ENCODE assay signal across 8 cellular contexts in the genomic region with DNA sequence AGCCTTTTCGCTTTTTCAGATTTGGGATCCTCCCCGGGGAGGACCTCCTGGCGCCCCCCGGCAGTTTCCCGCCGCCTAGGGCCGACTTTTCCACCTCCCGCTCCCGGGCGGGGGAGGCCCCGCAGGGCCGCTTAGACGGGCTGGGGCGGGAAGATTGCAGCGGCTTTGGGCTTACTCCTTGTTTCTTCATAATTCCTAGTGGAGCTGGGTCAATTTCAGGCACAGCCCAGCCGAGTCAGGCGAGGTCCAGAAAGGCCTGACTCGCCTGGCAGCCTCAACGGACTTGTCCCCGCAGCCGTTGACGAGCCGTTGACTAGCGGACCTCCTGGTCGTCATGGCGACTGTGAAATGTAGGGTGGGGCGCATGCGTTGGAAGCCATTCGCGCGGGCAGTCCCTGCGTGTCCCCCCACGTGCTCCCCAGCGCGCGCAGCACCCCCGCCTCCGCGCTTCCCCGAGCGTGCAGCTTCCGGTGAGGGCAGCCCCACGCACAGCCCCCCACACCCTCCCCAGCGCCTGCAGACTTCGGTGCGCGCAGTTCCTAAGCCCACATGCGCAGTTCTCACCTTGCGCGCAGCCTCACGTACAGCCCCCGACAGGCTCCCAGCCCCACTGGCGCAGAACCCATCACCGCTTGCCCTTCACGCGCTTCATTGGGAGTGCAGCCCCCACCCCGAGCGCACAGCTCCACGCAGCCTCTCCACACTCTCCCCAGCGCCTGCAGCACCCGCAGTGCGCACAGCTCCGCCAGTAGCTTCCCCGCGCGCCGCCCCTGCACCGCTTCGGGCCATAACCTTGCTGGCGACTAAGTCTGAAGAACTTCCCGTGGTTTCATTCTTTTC. TPM values are rescaled to one million over a fixed set of nuclear protein-coding genes. Genes with fewer than 3 reads are reported as not detected.
DNase-seq lines count a peak whose midpoint lies in the region; ATAC-seq and TF ChIP-seq lines count a peak whose summit lies in the region.
"Not testable (repeated sequence)": the region's sequence is repeated elsewhere in the genome, so short reads cannot be mapped to it uniquely, and the experiment has no call there.

No MANE protein-coding gene starts in this region.

- H4K20me1 ChIP-seq in fibroblast of lung (ENCODE audit: control insufficient read depth, extremely low read depth, insufficient read depth, low read length), result not testable (repeated sequence)

- H3K27ac Mint-ChIP-seq in activated T-helper 17 cell treated with anti-CD3 and anti-CD28 coated beads, Interleukin-2, amount 50 U/mL, for 72 hours, result peak overlapping the region; percentile 88
- H3K27ac Mint-ChIP-seq in naive thymus-derived CD8-positive, alpha-beta T cell, result peak overlapping the region; percentile 96 to 100 (median 100)

- not testable (repeated sequence) for H3K9me3 ChIP-seq in KOPT-K1 (ENCODE audit: insufficient read depth, low read length, poor library complexity, severe bottlenecking); fibroblast of lung (ENCODE audit: control insufficient read depth, insufficient read depth, low read depth, low read length)

- not testable (repeated sequence) for H3K27me3 Mint-ChIP-seq in activated T-helper 17 cell treated with anti-CD3 and anti-CD28 coated beads, Interleukin-2, amount 50 U/mL, for 72 hours; naive thymus-derived CD8-positive, alpha-beta T cell

- H3K9ac ChIP-seq in fibroblast of lung (ENCODE audit: insufficient read depth, low read length), result peak overlapping the region; percentile 58

- H3K36me3 Mint-ChIP-seq in activated T-helper 17 cell treated with anti-CD3 and anti-CD28 coated beads, Interleukin-2, amount 50 U/mL, for 72 hours (ENCODE audit: low read depth); naive thymus-derived CD8-positive, alpha-beta T cell: not testable (repeated sequence)

- H3K9me3 Mint-ChIP-seq in activated T-helper 17 cell treated with anti-CD3 and anti-CD28 coated beads, Interleukin-2, amount 50 U/mL, for 72 hours; naive thymus-derived CD8-positive, alpha-beta T cell: not testable (repeated sequence)

- not testable (repeated sequence) for TF ChIP-seq CTCF in fibroblast of lung (conservative IDR thresholded peaks at IDR 0.05 in 1 of 2, IDR thresholded peaks at IDR 0.05 in 1 of 2; ENCODE audit: low read depth in 1 of 2, low read length in 2 of 2)

- H3K4me1 ChIP-seq in fibroblast of lung (ENCODE audit: control insufficient read depth, extremely low read depth, insufficient read depth, low read length), result not testable (repeated sequence)

- H3K36me3 ChIP-seq in KOPT-K1 (ENCODE audit: insufficient read depth, low read length); fibroblast of lung (ENCODE audit: control insufficient read depth, insufficient read depth, low read length): not testable (repeated sequence)

- H3K27me3 ChIP-seq in fibroblast of lung (ENCODE audit: control insufficient read depth, insufficient read depth, low read length), result not testable (repeated sequence)

- not testable (repeated sequence) for H3K79me2 ChIP-seq in fibroblast of lung (ENCODE audit: control insufficient read depth, insufficient read depth, low read length)

- POLR2A ChIA-PET in naive thymus-derived CD8-positive, alpha-beta T cell (lab: Charles Lee), result interaction anchor here (0.7 to 1.4 kb wide), 6 partner anchors 10 to 206 kb away, joined by 3 to 8 read pairs (median 6); a partner anchor contains a TSS

- ATAC-seq in activated T-helper 17 cell treated with anti-CD3 and anti-CD28 coated beads, Interleukin-2, amount 50 U/mL, for 72 hours (replicated peaks), result peak; percentile 94
- peak; percentile 90 to 92 for ATAC-seq in naive thymus-derived CD8-positive, alpha-beta T cell

- H3K4me2 ChIP-seq in fibroblast of lung (ENCODE audit: extremely low read depth, insufficient read depth, low read length), result peak overlapping the region; percentile 81

- H3K4me1 Mint-ChIP-seq in activated T-helper 17 cell treated with anti-CD3 and anti-CD28 coated beads, Interleukin-2, amount 50 U/mL, for 72 hours, result not testable (repeated sequence)
- H3K4me1 Mint-ChIP-seq in naive thymus-derived CD8-positive, alpha-beta T cell, result peaks cover 12 to 28% (median 23%) of the 10 kb centered on the region in 4 donors

- peak overlapping the region; percentile 85 for H2AFZ ChIP-seq in fibroblast of lung (ENCODE audit: low read length)

- DNase-seq in EL (peak; percentile 76), H4 (ENCODE audit: low spot score) (peak; percentile 67), RPMI8226 (peak; percentile 53), fibroblast of lung (ENCODE audit: low read depth in 2 of 2) (peak; percentile 58 to 69)
- peak; percentile 86 to 98 (median 96) for DNase-seq in naive thymus-derived CD8-positive, alpha-beta T cell
- DNase-seq in stimulated activated CD8-positive, alpha-beta memory T cell treated with anti-CD3 and anti-CD28 coated beads, Interleukin-7, amount 100 ng/mL, for 4 hours (ENCODE audit: low read depth in 2 of 2), result peak; percentile 90 to 94

- peak overlapping the region; percentile 96 for H3K4me3 Mint-ChIP-seq in activated T-helper 17 cell treated with anti-CD3 and anti-CD28 coated beads, Interleukin-2, amount 50 U/mL, for 72 hours
- peak overlapping the region; percentile 90 to 100 (median 99) for H3K4me3 Mint-ChIP-seq in naive thymus-derived CD8-positive, alpha-beta T cell

- H3K4me3 ChIP-seq in fibroblast of lung (replicated peaks in 1 of 4; ENCODE audit: control extremely low read depth in 1 of 4, insufficient read depth in 1 of 4, low read depth in 3 of 4, low read length in 4 of 4), result peak overlapping the region; percentile 50 to 74 (median 64)

- H3K27ac ChIP-seq in KOPT-K1 (ENCODE audit: low read depth, low read length, poor library complexity, severe bottlenecking) (peak overlapping the region; percentile 95), fibroblast of lung (ENCODE audit: insufficient read depth, low read length) (peak overlapping the region; percentile 37)

RNA-seq across cellular contexts. Expression of a gene that starts 17.1 kb away (rescaled TPM):
- total RNA-seq in H4 (2014; rRNA removed; shearing (Covaris generic)), result 86.0 and 101 TPM in 2 replicates
- 10 to 100 TPM; 76.6 to 82.0 TPM for total RNA-seq in activated T-helper 17 cell treated with anti-CD3 and anti-CD28 coated beads, Interleukin-2, amount 50 U/mL, for 72 hours
- 62.8 and 63.4 TPM in 2 replicates for total RNA-seq in fibroblast of lung
- 89.6 and 94.4 TPM in 2 replicates for polyA plus RNA-seq in fibroblast of lung
- polyA plus RNA-seq in fibroblast of lung (2012), result 60.3 and 62.1 TPM in 2 replicates
- polyA minus RNA-seq in fibroblast of lung (ENCODE audit: low replicate concordance), result 8.7 and 15.2 TPM in 2 replicates
- total RNA-seq in naive thymus-derived CD8-positive, alpha-beta T cell, result 10 to 100 TPM; 80.0 to 89.0 TPM
- 10 to 100 TPM; 75.0 to 80.6 (median 75.5) TPM for polyA plus RNA-seq in naive thymus-derived CD8-positive, alpha-beta T cell

Comparison
In these comparisons a context has a peak if more than half of its experiments do, and no peak if none do; other contexts are left out.
1. Peak in every context shown above with its lines: DNase-seq, ATAC-seq, H3K4me3 ChIP-seq and H3K27ac ChIP-seq.